In genomic region chr12:81086342-81086741, GRCh38 we compare ENCODE assay signal across 1 cellular context.
TF ChIP-seq lines count a peak whose summit lies in the region.

No MANE protein-coding gene starts in this region.

TF ChIP-seq in liver, 16 proteins besides CTCF, POLR2A, EP300 and RAD21 (continued from another document):
- TF ChIP-seq, protein P1, sequence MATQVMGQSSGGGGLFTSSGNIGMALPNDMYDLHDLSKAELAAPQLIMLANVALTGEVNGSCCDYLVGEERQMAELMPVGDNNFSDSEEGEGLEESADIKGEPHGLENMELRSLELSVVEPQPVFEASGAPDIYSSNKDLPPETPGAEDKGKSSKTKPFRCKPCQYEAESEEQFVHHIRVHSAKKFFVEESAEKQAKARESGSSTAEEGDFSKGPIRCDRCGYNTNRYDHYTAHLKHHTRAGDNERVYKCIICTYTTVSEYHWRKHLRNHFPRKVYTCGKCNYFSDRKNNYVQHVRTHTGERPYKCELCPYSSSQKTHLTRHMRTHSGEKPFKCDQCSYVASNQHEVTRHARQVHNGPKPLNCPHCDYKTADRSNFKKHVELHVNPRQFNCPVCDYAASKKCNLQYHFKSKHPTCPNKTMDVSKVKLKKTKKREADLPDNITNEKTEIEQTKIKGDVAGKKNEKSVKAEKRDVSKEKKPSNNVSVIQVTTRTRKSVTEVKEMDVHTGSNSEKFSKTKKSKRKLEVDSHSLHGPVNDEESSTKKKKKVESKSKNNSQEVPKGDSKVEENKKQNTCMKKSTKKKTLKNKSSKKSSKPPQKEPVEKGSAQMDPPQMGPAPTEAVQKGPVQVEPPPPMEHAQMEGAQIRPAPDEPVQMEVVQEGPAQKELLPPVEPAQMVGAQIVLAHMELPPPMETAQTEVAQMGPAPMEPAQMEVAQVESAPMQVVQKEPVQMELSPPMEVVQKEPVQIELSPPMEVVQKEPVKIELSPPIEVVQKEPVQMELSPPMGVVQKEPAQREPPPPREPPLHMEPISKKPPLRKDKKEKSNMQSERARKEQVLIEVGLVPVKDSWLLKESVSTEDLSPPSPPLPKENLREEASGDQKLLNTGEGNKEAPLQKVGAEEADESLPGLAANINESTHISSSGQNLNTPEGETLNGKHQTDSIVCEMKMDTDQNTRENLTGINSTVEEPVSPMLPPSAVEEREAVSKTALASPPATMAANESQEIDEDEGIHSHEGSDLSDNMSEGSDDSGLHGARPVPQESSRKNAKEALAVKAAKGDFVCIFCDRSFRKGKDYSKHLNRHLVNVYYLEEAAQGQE (IDR thresholded peaks at IDR 0.05): peak; percentile 18
- TF ChIP-seq YY1 (IDR thresholded peaks at IDR 0.05): peak; percentile 79
- TF ChIP-seq FOXA1 (IDR thresholded peaks at IDR 0.05): no peak
- TF ChIP-seq HNF4G (IDR thresholded peaks at IDR 0.05): peak; percentile 23
- TF ChIP-seq TAF1 (conservative IDR thresholded peaks at IDR 0.05): peak; percentile 55
- peak; percentile 60 to 61 for TF ChIP-seq JUND (IDR thresholded peaks at IDR 0.05)
